Comparison of ENCODE assay signal across 17 cellular contexts in the genomic region with DNA sequence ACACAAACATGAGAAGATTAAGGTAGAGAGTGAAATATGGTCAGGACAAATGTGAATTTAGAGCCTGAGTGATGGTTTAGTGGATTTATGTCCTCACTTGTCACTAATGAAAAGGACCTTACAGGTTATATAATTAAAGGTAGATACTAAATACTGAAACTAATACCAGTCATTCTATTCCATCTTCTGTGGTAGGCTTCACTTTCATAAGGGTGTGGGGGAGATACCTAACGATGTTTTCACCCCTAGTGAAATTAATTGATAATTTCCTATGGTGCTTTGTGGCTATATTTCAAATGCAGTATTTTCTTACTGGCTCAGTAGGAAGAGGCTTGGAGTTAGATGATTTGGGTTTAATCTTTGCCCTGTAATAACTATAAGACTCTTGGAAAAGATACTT. TPM values are rescaled to one million over a fixed set of nuclear protein-coding genes. Genes with fewer than 3 reads are reported as not detected.
DNase-seq lines count a peak whose midpoint lies in the region; ATAC-seq and TF ChIP-seq lines count a peak whose summit lies in the region.
"Had no signal": no experiment of that assay in that cellular context is flagged by ENCODE, and none has a peak within 500 bp of the region (broad histone marks: within the 10 kb centered on the region; RNA-seq: fewer than 3 reads in every experiment).

No MANE protein-coding gene starts in this region.

- peaks cover 7% of the 10 kb centered on the region for H3K9me3 Mint-ChIP-seq in activated T-cell treated with anti-CD3 and anti-CD28 coated beads, Interleukin-2, amount 50 U/mL, for 4 hours

- H3K4me3 ChIP-seq in AG04450 (ENCODE audit: low read depth, low read length) (no peak overlapping the region), SJSA1 (no peak overlapping the region), coronary artery (no peak overlapping the region)
- H3K4me3 ChIP-seq: upper lobe of right lung had no signal

- CTCF ChIA-PET in AG04450 (lab: Charles Lee), result no interaction called here

- peaks cover 11% of the 10 kb centered on the region for H3K36me3 ChIP-seq in SJSA1

- DNase-seq in AG04450 (ENCODE audit: low read depth, low spot score) (no peak), SJSA1 (ENCODE audit: low read depth in 1 of 2, low spot score in 2 of 2) (no peak), NCI-H1417 (lab: John Stamatoyannopoulos, UW) (no peak), COR-L47 (lab: John Stamatoyannopoulos, UW) (no peak), coronary artery (ENCODE audit: low spot score) (no peak)
- DNase-seq in activated T-cell treated with anti-CD3 and anti-CD28 coated beads, Interleukin-2, amount 50 U/mL, for 4 hours, result no peak
- DNase-seq: ACHN; activated CD4-positive, alpha-beta T cell treated with anti-CD3 and anti-CD28 coated beads for 48 hours; activated naive CD8-positive, alpha-beta T cell treated with anti-CD3 and anti-CD28 coated beads, Interleukin-2, amount 10 ng/mL, durations not matched to agents 7 days and 5 days; Calu3; caudate nucleus; endodermal cell; mesenchymal stem cell; stimulated activated naive B cell treated with anti-CD40 and anti-IgM and Interleukin-4, amounts not matched to agents 10 μg/mL and 1 μg/mL and 100 μg/mL, for 72 hours; upper lobe of right lung had no signal

- TF ChIP-seq CTCF in AG04450 (IDR thresholded peaks at IDR 0.05; ENCODE audit: low read depth, low read length) (no peak), coronary artery (IDR thresholded peaks at IDR 0.05) (no peak)

- POLR2A ChIA-PET in AG04450 (lab: Yijun Ruan, JAX), result no interaction called here

- H3K27me3 Mint-ChIP-seq in activated T-cell treated with anti-CD3 and anti-CD28 coated beads, Interleukin-2, amount 50 U/mL, for 4 hours (ENCODE audit: low read depth), result peaks cover 14% of the 10 kb centered on the region
- H3K27me3 Mint-ChIP-seq: stimulated activated naive B cell treated with anti-CD40 and anti-IgM and Interleukin-4, amounts not matched to agents 10 μg/mL and 1 μg/mL and 100 μg/mL, for 72 hours had no signal

- H3K36me3 Mint-ChIP-seq in activated T-cell treated with anti-CD3 and anti-CD28 coated beads, Interleukin-2, amount 50 U/mL, for 4 hours (ENCODE audit: insufficient read depth), result no peaks in the 10 kb centered on the region
- H3K36me3 Mint-ChIP-seq: activated naive CD8-positive, alpha-beta T cell treated with anti-CD3 and anti-CD28 coated beads, Interleukin-2, amount 10 ng/mL, durations not matched to agents 7 days and 5 days had no signal

- peak overlapping the region; percentile 89 for H3K27ac ChIP-seq in AG04450 (ENCODE audit: low read depth, low read length)
- peak overlapping the region; percentile 73; the same call in 1 of the 2 replicates for H3K27ac ChIP-seq in SJSA1
- H3K27ac ChIP-seq in coronary artery, result no peak overlapping the region
- H3K27ac ChIP-seq: upper lobe of right lung had no signal

- H3K9me3 ChIP-seq in AG04450 (ENCODE audit: control insufficient read depth, insufficient read depth, low read length), result peaks cover 4% of the 10 kb centered on the region
- H3K9me3 ChIP-seq in SJSA1 (replicated peaks), result no peaks in the 10 kb centered on the region
- H3K9me3 ChIP-seq: upper lobe of right lung had no signal

- peaks cover 64% of the 10 kb centered on the region for H3K4me1 ChIP-seq in SJSA1 (replicated peaks)

- ATAC-seq in GM19324 (IDR thresholded peaks at IDR 0.05; ENCODE audit: low FRiP score, unreplicated experiment) (peak; percentile 58), HG02943 (IDR thresholded peaks at IDR 0.05; ENCODE audit: low read depth, unreplicated experiment) (peak; percentile 79)
- no peak for ATAC-seq in activated T-cell treated with anti-CD3 and anti-CD28 coated beads, Interleukin-2, amount 50 U/mL, for 4 hours
- ATAC-seq: stimulated activated naive B cell treated with anti-CD40 and anti-IgM and Interleukin-4, amounts not matched to agents 10 μg/mL and 1 μg/mL and 100 μg/mL, for 72 hours; upper lobe of right lung had no signal

- no peaks in the 10 kb centered on the region for H3K27me3 ChIP-seq in AG04450 (ENCODE audit: control insufficient read depth, insufficient read depth, low read length)
- H3K27me3 ChIP-seq in SJSA1 (replicated peaks), result no peaks in the 10 kb centered on the region
- H3K27me3 ChIP-seq: upper lobe of right lung had no signal

- H3K4me3 Mint-ChIP-seq in activated T-cell treated with anti-CD3 and anti-CD28 coated beads, Interleukin-2, amount 50 U/mL, for 4 hours, result no peak overlapping the region
- H3K4me3 Mint-ChIP-seq: activated naive CD8-positive, alpha-beta T cell treated with anti-CD3 and anti-CD28 coated beads, Interleukin-2, amount 10 ng/mL, durations not matched to agents 7 days and 5 days; endodermal cell; stimulated activated naive B cell treated with anti-CD40 and anti-IgM and Interleukin-4, amounts not matched to agents 10 μg/mL and 1 μg/mL and 100 μg/mL, for 72 hours had no signal

- H3K4me1 Mint-ChIP-seq in activated T-cell treated with anti-CD3 and anti-CD28 coated beads, Interleukin-2, amount 50 U/mL, for 4 hours (ENCODE audit: low read depth), result peaks cover 4% of the 10 kb centered on the region
- H3K4me1 Mint-ChIP-seq: stimulated activated naive B cell treated with anti-CD40 and anti-IgM and Interleukin-4, amounts not matched to agents 10 μg/mL and 1 μg/mL and 100 μg/mL, for 72 hours had no signal

RNA-seq across cellular contexts. Expression of gene RNF217, which starts 21.1 kb away (rescaled TPM):
- polyA plus RNA-seq in AG04450 (2011; rRNA removed), result 21.8 and 24.6 TPM in 2 replicates
- polyA minus RNA-seq in AG04450 (2011; rRNA and poly(A)+ RNA removed), result 56.5 and 71.5 TPM in 2 replicates
- total RNA-seq in SJSA1 (2014; rRNA removed; shearing (Covaris generic)), result 14.8 and 16.8 TPM in 2 replicates
- 1 to 10 TPM in 1 of 3 donors, under 1 TPM in 2; 0.60 to 1.2 (median 0.90) TPM for total RNA-seq in activated T-cell treated with anti-CD3 and anti-CD28 coated beads, Interleukin-2, amount 50 U/mL, for 4 hours

Comparison
In these comparisons a context has a peak if more than half of its experiments do, and no peak if none do; other contexts are left out.
1. H3K27ac ChIP-seq: peak in AG04450 (single experiment) and SJSA1 (single experiment); none in coronary artery (0 of 2).
2. ATAC-seq: peak in GM19324 (single experiment) and HG02943 (single experiment); none in activated T-cell treated with anti-CD3 and anti-CD28 coated beads, Interleukin-2, amount 50 U/mL, for 4 hours (0 of 2).